In genomic region chr7:2012044-2012900, GRCh38 we compare ENCODE assay signal across 12 cellular contexts.
DNase-seq lines count a peak whose midpoint lies in the region; ATAC-seq and TF ChIP-seq lines count a peak whose summit lies in the region.
"Had no signal": no experiment of that assay in that cellular context is flagged by ENCODE, and none has a peak within 500 bp of the region (broad histone marks: within the 10 kb centered on the region; RNA-seq: fewer than 3 reads in every experiment).

No MANE protein-coding gene starts in this region.

- ATAC-seq in natural killer cell treated with Interleukin-12 subunit alpha and Interleukin-12 subunit beta and Interleukin-15 and Interleukin-18, amount 100 ng/mL, for 72 hours, result no peak
- ATAC-seq in natural killer cell, result no peak
- ATAC-seq in HG02763 (IDR thresholded peaks at IDR 0.05; ENCODE audit: unreplicated experiment), result no peak
- ATAC-seq: stimulated activated memory B cell treated with anti-CD40 and anti-IgM and Interleukin-4, amounts not matched to agents 10 μg/mL and 1 μg/mL and 100 μg/mL, for 72 hours had no signal

- TF ChIP-seq CTCF in natural killer cell (IDR thresholded peaks at IDR 0.05) (no peak), neural crest cell (conservative IDR thresholded peaks at IDR 0.05) (no peak)

- CTCF ChIA-PET in activated CD4-positive, alpha-beta memory T cell treated with anti-CD3 and anti-CD28 coated beads, Interleukin-2, amount 10 ng/mL, durations not matched to agents 7 days and 5 days (lab: Charles Lee), result no interaction called here

- H3K4me1 Mint-ChIP-seq in natural killer cell treated with Interleukin-12 subunit alpha and Interleukin-12 subunit beta and Interleukin-15 and Interleukin-18, amount 100 ng/mL, for 72 hours (ENCODE audit: low read depth in 2 of 2), result peaks cover 0 to 9% of the 10 kb centered on the region in 2 donors
- peaks cover 13 to 17% of the 10 kb centered on the region in 2 donors for H3K4me1 Mint-ChIP-seq in natural killer cell
- no peaks in the 10 kb centered on the region for H3K4me1 Mint-ChIP-seq in neural crest cell
- no peaks in the 10 kb centered on the region for H3K4me1 Mint-ChIP-seq in activated T-cell treated with anti-CD3 and anti-CD28 coated beads, Interleukin-2, amount 50 U/mL, for 24 hours (ENCODE audit: low read depth)
- H3K4me1 Mint-ChIP-seq in activated CD4-positive, alpha-beta memory T cell treated with anti-CD3 and anti-CD28 coated beads, Interleukin-2, amount 10 ng/mL, durations not matched to agents 7 days and 5 days, result no peaks in the 10 kb centered on the region

- no peaks in the 10 kb centered on the region for H3K27me3 Mint-ChIP-seq in natural killer cell treated with Interleukin-12 subunit alpha and Interleukin-12 subunit beta and Interleukin-15 and Interleukin-18, amount 100 ng/mL, for 72 hours
- H3K27me3 Mint-ChIP-seq in natural killer cell (ENCODE audit: low read depth in 2 of 2) (peaks cover 0 to 4% of the 10 kb centered on the region in 2 donors), neural crest cell (ENCODE audit: low read depth) (no peaks in the 10 kb centered on the region)
- no peaks in the 10 kb centered on the region for H3K27me3 Mint-ChIP-seq in activated T-cell treated with anti-CD3 and anti-CD28 coated beads, Interleukin-2, amount 50 U/mL, for 24 hours
- H3K27me3 Mint-ChIP-seq in activated CD4-positive, alpha-beta memory T cell treated with anti-CD3 and anti-CD28 coated beads, Interleukin-2, amount 10 ng/mL, durations not matched to agents 7 days and 5 days, result no peaks in the 10 kb centered on the region
- H3K27me3 Mint-ChIP-seq: stimulated activated memory B cell treated with anti-CD40 and anti-IgM and Interleukin-4, amounts not matched to agents 10 μg/mL and 1 μg/mL and 100 μg/mL, for 72 hours had no signal

- peak; percentile 57 for DNase-seq in natural killer cell treated with Interleukin-12 subunit alpha and Interleukin-12 subunit beta and Interleukin-15 and Interleukin-18, amount 100 ng/mL, for 72 hours (ENCODE audit: low spot score)
- DNase-seq in natural killer cell (no peak), cardiac septum (ENCODE audit: low spot score) (peak; percentile 62), neural crest cell (ENCODE audit: low read depth, low spot score) (no peak), iPS-NIHi11 (ENCODE audit: low spot score) (no peak)
- no peak for DNase-seq in activated T-cell treated with anti-CD3 and anti-CD28 coated beads, Interleukin-2, amount 50 U/mL, for 24 hours
- DNase-seq in activated CD4-positive, alpha-beta memory T cell treated with anti-CD3 and anti-CD28 coated beads, Interleukin-2, amount 10 ng/mL, durations not matched to agents 7 days and 5 days, result no peak
- DNase-seq: activated CD4-positive, alpha-beta T cell treated with anti-CD3 and anti-CD28 coated beads, Interleukin-2, amount 50 U/mL, for 48 hours; activated T-cell treated with anti-CD3 and anti-CD28 coated beads, Interleukin-2, amount 50 U/mL, for 48 hours; KBM-7 had no signal

- POLR2A ChIA-PET in activated CD4-positive, alpha-beta memory T cell treated with anti-CD3 and anti-CD28 coated beads, Interleukin-2, amount 10 ng/mL, durations not matched to agents 7 days and 5 days (lab: Charles Lee), result no interaction called here

- no peak overlapping the region for H3K27ac Mint-ChIP-seq in natural killer cell treated with Interleukin-12 subunit alpha and Interleukin-12 subunit beta and Interleukin-15 and Interleukin-18, amount 100 ng/mL, for 72 hours
- no peak overlapping the region for H3K27ac Mint-ChIP-seq in natural killer cell
- H3K27ac Mint-ChIP-seq in neural crest cell (ENCODE audit: unreplicated experiment), result peak overlapping the region; percentile 95
- H3K27ac Mint-ChIP-seq in activated T-cell treated with anti-CD3 and anti-CD28 coated beads, Interleukin-2, amount 50 U/mL, for 24 hours, result no peak overlapping the region
- H3K27ac Mint-ChIP-seq in activated CD4-positive, alpha-beta memory T cell treated with anti-CD3 and anti-CD28 coated beads, Interleukin-2, amount 10 ng/mL, durations not matched to agents 7 days and 5 days, result no peak overlapping the region

- H3K9me3 Mint-ChIP-seq in natural killer cell treated with Interleukin-12 subunit alpha and Interleukin-12 subunit beta and Interleukin-15 and Interleukin-18, amount 100 ng/mL, for 72 hours, result no peaks in the 10 kb centered on the region
- H3K9me3 Mint-ChIP-seq in natural killer cell (no peaks in the 10 kb centered on the region), neural crest cell (no peaks in the 10 kb centered on the region)
- no peaks in the 10 kb centered on the region for H3K9me3 Mint-ChIP-seq in activated T-cell treated with anti-CD3 and anti-CD28 coated beads, Interleukin-2, amount 50 U/mL, for 24 hours
- H3K9me3 Mint-ChIP-seq in activated CD4-positive, alpha-beta memory T cell treated with anti-CD3 and anti-CD28 coated beads, Interleukin-2, amount 10 ng/mL, durations not matched to agents 7 days and 5 days, result no peaks in the 10 kb centered on the region
- H3K9me3 Mint-ChIP-seq: stimulated activated memory B cell treated with anti-CD40 and anti-IgM and Interleukin-4, amounts not matched to agents 10 μg/mL and 1 μg/mL and 100 μg/mL, for 72 hours had no signal

- H3K4me3 Mint-ChIP-seq in natural killer cell treated with Interleukin-12 subunit alpha and Interleukin-12 subunit beta and Interleukin-15 and Interleukin-18, amount 100 ng/mL, for 72 hours, result no peak overlapping the region
- no peak overlapping the region for H3K4me3 Mint-ChIP-seq in natural killer cell
- no peak overlapping the region for H3K4me3 Mint-ChIP-seq in neural crest cell
- H3K4me3 Mint-ChIP-seq in activated T-cell treated with anti-CD3 and anti-CD28 coated beads, Interleukin-2, amount 50 U/mL, for 24 hours, result no peak overlapping the region
- no peak overlapping the region for H3K4me3 Mint-ChIP-seq in activated CD4-positive, alpha-beta memory T cell treated with anti-CD3 and anti-CD28 coated beads, Interleukin-2, amount 10 ng/mL, durations not matched to agents 7 days and 5 days
- H3K4me3 Mint-ChIP-seq: stimulated activated memory B cell treated with anti-CD40 and anti-IgM and Interleukin-4, amounts not matched to agents 10 μg/mL and 1 μg/mL and 100 μg/mL, for 72 hours had no signal

- intact Hi-C loops in natural killer cell (cut with micrococcal nuclease) (no loop called here), cardiac septum (cut with DNase I) (no loop called here)

- no peaks in the 10 kb centered on the region for H3K36me3 Mint-ChIP-seq in natural killer cell treated with Interleukin-12 subunit alpha and Interleukin-12 subunit beta and Interleukin-15 and Interleukin-18, amount 100 ng/mL, for 72 hours
- no peaks in the 10 kb centered on the region for H3K36me3 Mint-ChIP-seq in natural killer cell
- H3K36me3 Mint-ChIP-seq in neural crest cell (ENCODE audit: low read depth), result no peaks in the 10 kb centered on the region
- peaks cover 18% of the 10 kb centered on the region for H3K36me3 Mint-ChIP-seq in activated T-cell treated with anti-CD3 and anti-CD28 coated beads, Interleukin-2, amount 50 U/mL, for 24 hours (ENCODE audit: low read depth)
- no peaks in the 10 kb centered on the region for H3K36me3 Mint-ChIP-seq in activated CD4-positive, alpha-beta memory T cell treated with anti-CD3 and anti-CD28 coated beads, Interleukin-2, amount 10 ng/mL, durations not matched to agents 7 days and 5 days (ENCODE audit: low read depth)

Comparison
In these comparisons a context has a peak if more than half of its experiments do, and no peak if none do; other contexts are left out.
1. DNase-seq: peak in natural killer cell treated with Interleukin-12 subunit alpha and Interleukin-12 subunit beta and Interleukin-15 and Interleukin-18, amount 100 ng/mL, for 72 hours (single experiment) and cardiac septum (single experiment); none in natural killer cell (single experiment), neural crest cell (single experiment), activated T-cell treated with anti-CD3 and anti-CD28 coated beads, Interleukin-2, amount 50 U/mL, for 24 hours (single experiment), activated CD4-positive, alpha-beta memory T cell treated with anti-CD3 and anti-CD28 coated beads, Interleukin-2, amount 10 ng/mL, durations not matched to agents 7 days and 5 days (single experiment) and iPS-NIHi11 (single experiment).